In the genomic region with DNA sequence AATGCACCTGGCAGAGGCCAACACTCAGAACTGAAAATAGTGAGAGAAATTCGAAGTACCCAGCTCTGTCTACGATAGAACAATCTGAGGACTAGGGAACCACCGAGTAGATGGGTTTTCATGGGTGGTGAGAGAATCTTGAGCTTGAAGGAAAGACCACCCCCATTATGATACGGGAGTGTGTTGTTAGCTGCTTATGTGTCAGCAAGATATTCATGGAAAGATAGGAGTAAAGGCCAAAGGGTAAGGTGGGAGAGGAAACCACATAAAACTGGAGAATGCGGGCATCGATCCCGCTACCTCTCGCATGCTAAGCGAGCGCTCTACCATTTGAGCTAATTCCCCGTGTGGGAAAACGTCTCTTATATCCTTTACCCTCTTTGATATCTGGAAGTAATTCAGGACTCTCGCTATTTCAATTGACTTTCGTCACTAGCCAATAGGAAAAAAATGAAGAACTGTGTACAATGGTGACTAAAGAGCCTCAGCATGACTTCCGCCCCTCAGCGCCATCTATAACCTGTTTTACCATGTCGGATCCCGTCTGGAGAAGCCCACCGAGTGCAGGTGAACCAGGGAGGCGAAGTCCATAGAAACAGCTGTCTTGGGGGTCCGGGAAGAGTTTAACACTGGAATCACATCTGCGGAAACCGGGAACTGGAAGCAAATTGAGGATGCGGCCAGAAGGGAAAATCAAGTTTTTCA, we compare ENCODE assay signal across 1 cellular context.
A peak's percentile ranks its signal among the peaks of the same experiment; 100 is the strongest.
TF ChIP-seq lines count a peak whose summit lies in the region.

No MANE protein-coding gene starts in this region.

TF ChIP-seq in HepG2, 621 proteins besides CTCF, POLR2A, EP300 and RAD21 (continued from another document and continues in another):
- TF ChIP-seq, protein P1, sequence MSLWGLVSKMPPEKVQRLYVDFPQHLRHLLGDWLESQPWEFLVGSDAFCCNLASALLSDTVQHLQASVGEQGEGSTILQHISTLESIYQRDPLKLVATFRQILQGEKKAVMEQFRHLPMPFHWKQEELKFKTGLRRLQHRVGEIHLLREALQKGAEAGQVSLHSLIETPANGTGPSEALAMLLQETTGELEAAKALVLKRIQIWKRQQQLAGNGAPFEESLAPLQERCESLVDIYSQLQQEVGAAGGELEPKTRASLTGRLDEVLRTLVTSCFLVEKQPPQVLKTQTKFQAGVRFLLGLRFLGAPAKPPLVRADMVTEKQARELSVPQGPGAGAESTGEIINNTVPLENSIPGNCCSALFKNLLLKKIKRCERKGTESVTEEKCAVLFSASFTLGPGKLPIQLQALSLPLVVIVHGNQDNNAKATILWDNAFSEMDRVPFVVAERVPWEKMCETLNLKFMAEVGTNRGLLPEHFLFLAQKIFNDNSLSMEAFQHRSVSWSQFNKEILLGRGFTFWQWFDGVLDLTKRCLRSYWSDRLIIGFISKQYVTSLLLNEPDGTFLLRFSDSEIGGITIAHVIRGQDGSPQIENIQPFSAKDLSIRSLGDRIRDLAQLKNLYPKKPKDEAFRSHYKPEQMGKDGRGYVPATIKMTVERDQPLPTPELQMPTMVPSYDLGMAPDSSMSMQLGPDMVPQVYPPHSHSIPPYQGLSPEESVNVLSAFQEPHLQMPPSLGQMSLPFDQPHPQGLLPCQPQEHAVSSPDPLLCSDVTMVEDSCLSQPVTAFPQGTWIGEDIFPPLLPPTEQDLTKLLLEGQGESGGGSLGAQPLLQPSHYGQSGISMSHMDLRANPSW (CRISPR knock-in tag; IDR thresholded peaks at IDR 0.05; ENCODE audit: borderline replicate concordance): peak; percentile 81; the same call in 1 of the 2 replicates
- TF ChIP-seq, protein P2, sequence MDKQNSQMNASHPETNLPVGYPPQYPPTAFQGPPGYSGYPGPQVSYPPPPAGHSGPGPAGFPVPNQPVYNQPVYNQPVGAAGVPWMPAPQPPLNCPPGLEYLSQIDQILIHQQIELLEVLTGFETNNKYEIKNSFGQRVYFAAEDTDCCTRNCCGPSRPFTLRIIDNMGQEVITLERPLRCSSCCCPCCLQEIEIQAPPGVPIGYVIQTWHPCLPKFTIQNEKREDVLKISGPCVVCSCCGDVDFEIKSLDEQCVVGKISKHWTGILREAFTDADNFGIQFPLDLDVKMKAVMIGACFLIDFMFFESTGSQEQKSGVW (CRISPR knock-in tag; IDR thresholded peaks at IDR 0.05; ENCODE audit: borderline replicate concordance): no peak
- peak; percentile 49 for TF ChIP-seq ZNF556 (CRISPR knock-in tag; IDR thresholded peaks at IDR 0.05; ENCODE audit: borderline replicate concordance)
- peak; percentile 90; the same call in 1 of the 2 replicates for TF ChIP-seq ZNF615 (CRISPR knock-in tag; IDR thresholded peaks at IDR 0.05; ENCODE audit: borderline replicate concordance)
- TF ChIP-seq ZBTB10 (CRISPR knock-in tag; IDR thresholded peaks at IDR 0.05; ENCODE audit: borderline replicate concordance): no peak
- TF ChIP-seq KDM4B (CRISPR knock-in tag; IDR thresholded peaks at IDR 0.05): peak; percentile 72; the same call in 1 of the 2 replicates
- peak; percentile 84; the same call in 1 of the 2 replicates for TF ChIP-seq NR2F2 (IDR thresholded peaks at IDR 0.05; ENCODE audit: borderline replicate concordance, low read depth)
- peak; percentile 62; the same call in 1 of the 2 replicates for TF ChIP-seq ZNF567 (CRISPR knock-in tag; IDR thresholded peaks at IDR 0.05; ENCODE audit: borderline replicate concordance)
- TF ChIP-seq, protein P3, sequence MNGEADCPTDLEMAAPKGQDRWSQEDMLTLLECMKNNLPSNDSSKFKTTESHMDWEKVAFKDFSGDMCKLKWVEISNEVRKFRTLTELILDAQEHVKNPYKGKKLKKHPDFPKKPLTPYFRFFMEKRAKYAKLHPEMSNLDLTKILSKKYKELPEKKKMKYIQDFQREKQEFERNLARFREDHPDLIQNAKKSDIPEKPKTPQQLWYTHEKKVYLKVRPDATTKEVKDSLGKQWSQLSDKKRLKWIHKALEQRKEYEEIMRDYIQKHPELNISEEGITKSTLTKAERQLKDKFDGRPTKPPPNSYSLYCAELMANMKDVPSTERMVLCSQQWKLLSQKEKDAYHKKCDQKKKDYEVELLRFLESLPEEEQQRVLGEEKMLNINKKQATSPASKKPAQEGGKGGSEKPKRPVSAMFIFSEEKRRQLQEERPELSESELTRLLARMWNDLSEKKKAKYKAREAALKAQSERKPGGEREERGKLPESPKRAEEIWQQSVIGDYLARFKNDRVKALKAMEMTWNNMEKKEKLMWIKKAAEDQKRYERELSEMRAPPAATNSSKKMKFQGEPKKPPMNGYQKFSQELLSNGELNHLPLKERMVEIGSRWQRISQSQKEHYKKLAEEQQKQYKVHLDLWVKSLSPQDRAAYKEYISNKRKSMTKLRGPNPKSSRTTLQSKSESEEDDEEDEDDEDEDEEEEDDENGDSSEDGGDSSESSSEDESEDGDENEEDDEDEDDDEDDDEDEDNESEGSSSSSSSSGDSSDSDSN (CRISPR knock-in tag; IDR thresholded peaks at IDR 0.05): peak; percentile 46; the same call in 1 of the 2 replicates
- TF ChIP-seq ZNF713 (CRISPR knock-in tag; IDR thresholded peaks at IDR 0.05): 0 out of 2 replicates have a peak, but pooled peaks have one; percentile 81
- peak; percentile 84; the same call in 1 of the 2 replicates for TF ChIP-seq ZNF749 (CRISPR knock-in tag; IDR thresholded peaks at IDR 0.05; ENCODE audit: borderline replicate concordance)
- no peak for TF ChIP-seq ZNF326 (CRISPR knock-in tag; IDR thresholded peaks at IDR 0.05; ENCODE audit: borderline replicate concordance)
- no peak for TF ChIP-seq ZNF777 (CRISPR knock-in tag; IDR thresholded peaks at IDR 0.05)
- peak; percentile 38; the same call in 1 of the 2 replicates for TF ChIP-seq YEATS2 (CRISPR knock-in tag; IDR thresholded peaks at IDR 0.05; ENCODE audit: borderline replicate concordance)
- TF ChIP-seq ZBTB21 (CRISPR knock-in tag; IDR thresholded peaks at IDR 0.05): peak; percentile 77
- peak; percentile 85; the same call in 1 of the 2 replicates for TF ChIP-seq ZNF362 (CRISPR knock-in tag; IDR thresholded peaks at IDR 0.05; ENCODE audit: borderline replicate concordance)
- 0 out of 2 replicates have a peak, but pooled peaks have one; percentile 42 for TF ChIP-seq ZNF639 (CRISPR knock-in tag; conservative IDR thresholded peaks at IDR 0.05)
- TF ChIP-seq SAP130 (CRISPR knock-in tag; IDR thresholded peaks at IDR 0.05; ENCODE audit: low read depth): peak; percentile 82
- TF ChIP-seq MZF1 (CRISPR knock-in tag; IDR thresholded peaks at IDR 0.05; ENCODE audit: borderline replicate concordance): peak; percentile 24; the same call in 1 of the 2 replicates
- TF ChIP-seq CBFB (CRISPR knock-in tag; IDR thresholded peaks at IDR 0.05): peak; percentile 89
- peak in 1 of 2 experiments; percentile 98; a peak in 2 of 4 replicates for TF ChIP-seq KLF16 (CRISPR knock-in tag; IDR thresholded peaks at IDR 0.05)
- TF ChIP-seq, protein P4, sequence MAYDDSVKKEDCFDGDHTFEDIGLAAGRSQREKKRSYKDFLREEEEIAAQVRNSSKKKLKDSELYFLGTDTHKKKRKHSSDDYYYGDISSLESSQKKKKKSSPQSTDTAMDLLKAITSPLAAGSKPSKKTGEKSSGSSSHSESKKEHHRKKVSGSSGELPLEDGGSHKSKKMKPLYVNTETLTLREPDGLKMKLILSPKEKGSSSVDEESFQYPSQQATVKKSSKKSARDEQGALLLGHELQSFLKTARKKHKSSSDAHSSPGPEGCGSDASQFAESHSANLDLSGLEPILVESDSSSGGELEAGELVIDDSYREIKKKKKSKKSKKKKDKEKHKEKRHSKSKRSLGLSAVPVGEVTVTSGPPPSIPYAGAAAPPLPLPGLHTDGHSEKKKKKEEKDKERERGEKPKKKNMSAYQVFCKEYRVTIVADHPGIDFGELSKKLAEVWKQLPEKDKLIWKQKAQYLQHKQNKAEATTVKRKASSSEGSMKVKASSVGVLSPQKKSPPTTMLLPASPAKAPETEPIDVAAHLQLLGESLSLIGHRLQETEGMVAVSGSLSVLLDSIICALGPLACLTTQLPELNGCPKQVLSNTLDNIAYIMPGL (CRISPR knock-in tag; IDR thresholded peaks at IDR 0.05; ENCODE audit: borderline replicate concordance in 1 of 2, low read depth in 1 of 2): peak; percentile 99 to 100
- TF ChIP-seq JDP2 (CRISPR knock-in tag; IDR thresholded peaks at IDR 0.05; ENCODE audit: borderline replicate concordance): no peak
- no peak for TF ChIP-seq ATM (IDR thresholded peaks at IDR 0.05; ENCODE audit: borderline replicate concordance)
- TF ChIP-seq NCOA2 (CRISPR knock-in tag; IDR thresholded peaks at IDR 0.05): peak; percentile 74
- no peak for TF ChIP-seq ZNF280B (CRISPR knock-in tag; IDR thresholded peaks at IDR 0.05; ENCODE audit: borderline replicate concordance)
- TF ChIP-seq ZNF816 (CRISPR knock-in tag; IDR thresholded peaks at IDR 0.05; ENCODE audit: borderline replicate concordance): peak; percentile 90; the same call in 1 of the 2 replicates
- TF ChIP-seq MLX (CRISPR knock-in tag; IDR thresholded peaks at IDR 0.05): peak; percentile 68
- no peak for TF ChIP-seq ZNF383 (CRISPR knock-in tag; IDR thresholded peaks at IDR 0.05; ENCODE audit: borderline replicate concordance)
- TF ChIP-seq ZNF317 (CRISPR knock-in tag; IDR thresholded peaks at IDR 0.05): peak; percentile 58; the same call in 1 of the 2 replicates
- TF ChIP-seq PAXIP1 (CRISPR knock-in tag; conservative IDR thresholded peaks at IDR 0.05): peak; percentile 60
- peak; percentile 95 for TF ChIP-seq GATAD2A (CRISPR knock-in tag; IDR thresholded peaks at IDR 0.05)
